In the genomic region with DNA sequence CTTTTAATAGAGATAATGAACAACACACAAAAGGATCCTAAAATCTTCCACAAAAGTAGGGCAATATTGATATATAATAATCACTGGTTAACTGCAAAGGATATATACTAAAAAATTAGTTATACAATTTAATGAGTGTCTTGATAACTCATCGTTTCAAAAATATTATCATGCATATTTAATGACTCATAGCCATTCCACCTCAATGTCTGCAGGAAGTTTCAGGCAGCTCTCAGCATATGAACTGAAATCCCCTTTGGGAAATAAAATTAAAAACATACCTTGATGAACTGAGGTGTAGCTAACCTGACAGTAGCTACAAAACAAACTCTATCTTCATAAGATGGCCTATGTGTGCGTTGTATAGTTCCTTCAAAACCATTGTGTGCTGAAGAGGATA, we compare ENCODE assay signal across 29 cellular contexts.
DNase-seq lines count a peak whose midpoint lies in the region; ATAC-seq, FAIRE-seq and TF ChIP-seq lines count a peak whose summit lies in the region.
"Had no signal": no experiment of that assay in that cellular context is flagged by ENCODE, and none has a peak within 500 bp of the region (broad histone marks: within the 10 kb centered on the region; RNA-seq: fewer than 3 reads in every experiment).

No MANE protein-coding gene starts in this region.

- H3K4me3 ChIP-seq in RWPE2 (ENCODE audit: severe bottlenecking) (no peak overlapping the region), H1 (ENCODE audit: extremely low read depth in 1 of 4, insufficient read depth in 2 of 4, low read depth in 3 of 4, low read length in 4 of 4) (no peak overlapping the region), skeletal muscle satellite cell (ENCODE audit: low read length) (peak overlapping the region; percentile 41)
- H3K4me3 ChIP-seq: GM23338, heart left ventricle, mucosa of descending colon, stomach, thyroid gland had no signal

- H2BK20ac ChIP-seq in H1 (ENCODE audit: low read length): no peak overlapping the region

- no peaks in the 10 kb centered on the region for H3K9me3 ChIP-seq in RWPE2 (ENCODE audit: severe bottlenecking)
- no peaks in the 10 kb centered on the region for H3K9me3 ChIP-seq in H1 (ENCODE audit: insufficient read depth in 2 of 2, low read depth in 1 of 2, low read length in 1 of 2)
- no peaks in the 10 kb centered on the region for H3K9me3 ChIP-seq in skeletal muscle satellite cell (replicated peaks; ENCODE audit: low read length)
- H3K9me3 ChIP-seq: heart left ventricle, mucosa of descending colon, stomach, thyroid gland had no signal

- no peak overlapping the region for H4K8ac ChIP-seq in H1 (ENCODE audit: extremely low read depth, insufficient read depth, low read length)

- H2BK12ac ChIP-seq in H1 (ENCODE audit: low read depth, low read length): no peak overlapping the region

- no peaks in the 10 kb centered on the region for H3K79me1 ChIP-seq in H1 (ENCODE audit: low read depth, low read length)

- no peak overlapping the region for H3K4ac ChIP-seq in H1 (replicated peaks; ENCODE audit: insufficient read length, low read depth, low read length)

- H3K27me3 ChIP-seq in RWPE2 (ENCODE audit: insufficient read depth, poor library complexity, severe bottlenecking): no peaks in the 10 kb centered on the region
- H3K27me3 ChIP-seq in H1 (replicated peaks in 1 of 4; ENCODE audit: control insufficient read depth in 3 of 4, extremely low read depth in 1 of 4, insufficient read depth in 3 of 4, low read length in 3 of 4): no peaks in the 10 kb centered on the region
- H3K27me3 ChIP-seq in skeletal muscle satellite cell (ENCODE audit: control insufficient read depth, insufficient read depth, low read length): no peaks in the 10 kb centered on the region
- H3K27me3 ChIP-seq: heart left ventricle, stomach, thyroid gland had no signal

- no peak overlapping the region for H3K9ac ChIP-seq in H1 (replicated peaks in 1 of 4; ENCODE audit: extremely low read depth in 1 of 4, low read depth in 3 of 4, low read length in 3 of 4)
- peak overlapping the region; percentile 44 for H3K9ac ChIP-seq in skeletal muscle satellite cell (ENCODE audit: low read depth, low read length)

- H3K18ac ChIP-seq in H1 (ENCODE audit: extremely low read depth, low read length): no peak overlapping the region

- H3K56ac ChIP-seq in H1 (replicated peaks; ENCODE audit: insufficient read length, low read depth, low read length): no peak overlapping the region

- peak; percentile 32 for FAIRE-seq in H1 (lab: Jason Lieb, UNC)
- FAIRE-seq: GM12891 had no signal

- H3K23me2 ChIP-seq in H1 (ENCODE audit: low read depth, low read length): no peaks in the 10 kb centered on the region

- no peak overlapping the region for H3K23ac ChIP-seq in H1 (ENCODE audit: insufficient read length)

- ATAC-seq in RWPE2 (ENCODE audit: low read depth): peak; percentile 78
- ATAC-seq: GM23338; heart left ventricle; mucosa of descending colon; natural killer cell treated with Interleukin-12 subunit alpha and Interleukin-12 subunit beta and Interleukin-15 and Interleukin-18, amount 100 ng/mL, for 72 hours had no signal

- H3K79me2 ChIP-seq in H1 (ENCODE audit: control insufficient read depth in 1 of 2, insufficient read depth in 2 of 2, low read length in 2 of 2): no peaks in the 10 kb centered on the region

- no peak for TF ChIP-seq RAD21 in H1 (IDR thresholded peaks at IDR 0.05 in 1 of 2, conservative IDR thresholded peaks at IDR 0.05 in 1 of 2; ENCODE audit: low read depth in 2 of 2, low read length in 2 of 2)

- H2AK5ac ChIP-seq in H1 (ENCODE audit: low read depth, low read length): no peak overlapping the region

- H4K5ac ChIP-seq in H1 (ENCODE audit: insufficient read length, low read depth, low read length): no peak overlapping the region

- POLR2A ChIA-PET in H1 (lab: Charles Lee; ENCODE audit: partially characterized antibody): no interaction called here

- H2AFZ ChIP-seq in H1 (ENCODE audit: low read length): no peak overlapping the region
- H2AFZ ChIP-seq: GM23338 had no signal

- 85% methylated on average over 2 of the region's 2 CpGs; no CpG with 5 or more reads in 1 of the 2 experiments for WGBS in H1 (ENCODE audit: extremely low coverage in 1 of 2, insufficient coverage in 1 of 2, insufficient read length in 1 of 2, insufficient replicate concordance in 2 of 2, low coverage in 1 of 2, low lambda C conversion rate in 2 of 2, missing lambda C conversion rate in 1 of 2), 2 experiments

- H3K27ac ChIP-seq in RWPE2 (ENCODE audit: poor library complexity, severe bottlenecking): peak overlapping the region; percentile 49
- no peak overlapping the region for H3K27ac ChIP-seq in H1 (ENCODE audit: low read depth, low read length)
- H3K27ac ChIP-seq: C4-2B, heart left ventricle, stomach, thyroid gland had no signal

- H3K4me1 ChIP-seq in RWPE2 (ENCODE audit: insufficient read depth, poor library complexity, severe bottlenecking) (peaks cover 10% of the 10 kb centered on the region), H1 (replicated peaks in 1 of 4; ENCODE audit: control insufficient read depth in 3 of 4, insufficient read depth in 4 of 4, low read length in 3 of 4) (no peaks in the 10 kb centered on the region), skeletal muscle satellite cell (ENCODE audit: control insufficient read depth, insufficient read depth, low read length) (peaks cover 16% of the 10 kb centered on the region)
- H3K4me1 ChIP-seq: heart left ventricle, stomach, thyroid gland had no signal

- CTCF ChIA-PET in H1 (lab: Charles Lee; ENCODE audit: partially characterized antibody): no interaction called here

- no peak overlapping the region for H3K14ac ChIP-seq in H1 (ENCODE audit: insufficient read length)

- peaks cover 46% of the 10 kb centered on the region for H3K36me3 ChIP-seq in RWPE2 (ENCODE audit: low read depth)
- peaks cover 0 to 13% (median 2%) of the 10 kb centered on the region in 4 experiments; a peak in 3 of 8 replicates for H3K36me3 ChIP-seq in H1 (ENCODE audit: control insufficient read depth in 2 of 4, insufficient read depth in 4 of 4, low read length in 3 of 4)
- peaks cover 22% of the 10 kb centered on the region for H3K36me3 ChIP-seq in skeletal muscle satellite cell (ENCODE audit: insufficient read depth, low read length)

- no peak overlapping the region for H3K4me2 ChIP-seq in H1 (ENCODE audit: insufficient read depth in 1 of 2, low read depth in 2 of 2, low read length in 2 of 2)
- H3K4me2 ChIP-seq in skeletal muscle satellite cell (ENCODE audit: low read length): peak overlapping the region; percentile 73
- H3K4me2 ChIP-seq: GM23338 had no signal

- no peak for TF ChIP-seq EP300 in H1 (IDR thresholded peaks at IDR 0.05; ENCODE audit: borderline replicate concordance in 1 of 2, low read depth in 2 of 2, low read length in 2 of 2)

- no peak for TF ChIP-seq POLR2A in H1 (IDR thresholded peaks at IDR 0.05; ENCODE audit: control extremely low read depth in 1 of 2, low read depth in 2 of 2, low read length in 2 of 2)

- TF ChIP-seq CTCF in RWPE2 (IDR thresholded peaks at IDR 0.05; ENCODE audit: poor library complexity, severe bottlenecking) (no peak), H1 (IDR thresholded peaks at IDR 0.05; ENCODE audit: control extremely low read depth in 1 of 3, insufficient read depth in 1 of 3, low read depth in 1 of 3, low read length in 3 of 3) (no peak)

- no peak overlapping the region for H2BK5ac ChIP-seq in H1 (ENCODE audit: low read depth, low read length)

- DNase-seq in ELR (ENCODE audit: low read depth) (peak; percentile 70), RWPE2 (ENCODE audit: low spot score) (no peak), H1 (ENCODE audit: low read depth in 1 of 2, low spot score in 2 of 2) (no peak), ureter (ENCODE audit: low spot score) (no peak), NCI-H1105 (lab: John Stamatoyannopoulos, UW) (no peak)
- DNase-seq in activated CD8-positive, alpha-beta memory T cell treated with anti-CD3 and anti-CD28 coated beads for 24 hours: no peak
- DNase-seq: activated CD4-positive, alpha-beta memory T cell treated with anti-CD3 and anti-CD28 coated beads, Interleukin-2, amount 10 ng/mL, durations not matched to agents 7 days and 5 days; activated CD4-positive, CD25-positive, alpha-beta regulatory T cell treated with anti-CD3 and anti-CD28 coated beads, Interleukin-2, amount 50 U/mL, for 72 hours; activated effector memory CD4-positive, alpha-beta T cell treated with Interleukin-2 at 50 U/mL for 16 hours; activated naive CD8-positive, alpha-beta T cell treated with anti-CD3 and anti-CD28 coated beads for 36 hours; activated T-cell treated with anti-CD3 and anti-CD28 coated beads for 4 hours; Calu3; cerebellar nuclear complex; DND-41; heart left ventricle; mucosa of descending colon; NCI-H1417; NCI-H2081; NCI-H345; retina; stimulated activated CD4-positive, alpha-beta T cell treated with anti-CD3 and anti-CD28 coated beads, Interleukin-2, amount 100 ng/mL, for 24 hours; stomach; T-helper 2 cell; thyroid gland had no signal

- no peak overlapping the region for H2BK120ac ChIP-seq in H1 (replicated peaks; ENCODE audit: low read depth, low read length)

- H2BK15ac ChIP-seq in H1 (ENCODE audit: low read length): no peak overlapping the region

- no peak overlapping the region for H4K91ac ChIP-seq in H1 (replicated peaks; ENCODE audit: insufficient read length, low read length)

- peaks cover 0 to 1% of the 10 kb centered on the region in 2 experiments for H4K20me1 ChIP-seq in H1 (replicated peaks in 1 of 2; ENCODE audit: control insufficient read depth in 1 of 2, insufficient read depth in 2 of 2, low read length in 2 of 2)

TF ChIP-seq in H1, 55 proteins besides CTCF, POLR2A, EP300 and RAD21:
- TF ChIP-seq PHF8 (conservative IDR thresholded peaks at IDR 0.05; ENCODE audit: low read depth, low read length) (no peak), JUN (IDR thresholded peaks at IDR 0.05; ENCODE audit: low read depth, low read length) (no peak), SP1 (IDR thresholded peaks at IDR 0.05; ENCODE audit: low read depth, low read length) (no peak), SUZ12 (IDR thresholded peaks at IDR 0.05; ENCODE audit: low read length) (no peak), CHD1 (IDR thresholded peaks at IDR 0.05; ENCODE audit: low read depth, low read length) (no peak)
- TF ChIP-seq, protein P1, sequence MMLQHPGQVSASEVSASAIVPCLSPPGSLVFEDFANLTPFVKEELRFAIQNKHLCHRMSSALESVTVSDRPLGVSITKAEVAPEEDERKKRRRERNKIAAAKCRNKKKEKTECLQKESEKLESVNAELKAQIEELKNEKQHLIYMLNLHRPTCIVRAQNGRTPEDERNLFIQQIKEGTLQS (IDR thresholded peaks at IDR 0.05; ENCODE audit: insufficient read depth, low read depth, low read length): no peak
TF ChIP-seq in H1: peak in this region for 0.
